14 cellular contexts compared by ENCODE assay signal in the genomic region with DNA sequence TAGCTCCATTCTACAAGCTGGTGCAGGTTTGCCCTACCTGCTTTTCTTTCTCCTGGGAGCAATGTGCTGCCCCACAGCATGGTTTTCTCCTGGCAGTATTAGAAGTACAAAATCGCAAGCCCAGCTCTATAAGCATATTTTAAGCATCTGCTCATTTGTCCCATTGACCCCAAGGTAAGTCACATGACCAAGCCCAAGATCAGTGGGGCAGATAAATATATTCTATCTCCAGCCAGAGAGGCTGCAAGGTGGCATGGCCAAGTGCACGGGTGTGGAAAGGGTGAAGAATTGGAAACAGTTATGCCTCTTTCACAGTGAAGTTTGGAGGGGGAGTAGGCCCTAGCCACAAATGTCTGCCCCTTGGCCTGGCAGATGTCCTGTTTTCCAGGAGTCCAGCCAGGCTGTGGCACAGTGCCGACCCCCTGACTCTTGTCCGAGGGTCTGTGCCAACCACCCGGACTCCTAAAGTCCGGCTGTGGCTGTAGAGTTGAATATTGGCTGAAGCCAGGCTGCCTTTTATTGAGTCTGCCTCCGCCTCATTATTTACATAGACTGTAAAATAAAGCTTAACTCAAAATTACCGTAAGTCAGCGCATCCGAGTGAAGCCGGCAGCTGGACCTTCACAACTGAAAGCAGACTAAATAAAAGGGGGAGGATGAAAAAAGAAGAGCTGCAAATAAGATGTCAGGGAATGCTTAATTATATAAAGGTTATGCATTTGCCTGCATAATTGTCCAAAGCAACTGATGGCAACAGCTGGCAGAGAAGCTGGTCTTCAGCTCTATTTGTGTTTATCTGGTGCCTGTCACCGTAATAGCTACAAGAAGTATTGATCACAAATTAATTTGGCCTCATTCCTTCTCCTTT.
A peak's percentile ranks its signal among the peaks of the same experiment; 100 is the strongest.
DNase-seq lines count a peak whose midpoint lies in the region; ATAC-seq and TF ChIP-seq lines count a peak whose summit lies in the region.
"Had no signal": no experiment of that assay in that cellular context is flagged by ENCODE, and none has a peak within 500 bp of the region (broad histone marks: within the 10 kb centered on the region; RNA-seq: fewer than 3 reads in every experiment).

No MANE protein-coding gene starts in this region.

- no peak overlapping the region for H2BK120ac ChIP-seq in neuronal stem cell (ENCODE audit: low read depth, low read length)

- H4K8ac ChIP-seq in neuronal stem cell (ENCODE audit: low read depth, low read length): no peak overlapping the region

- no peak overlapping the region for H2BK5ac ChIP-seq in neuronal stem cell (ENCODE audit: low read length)

- TF ChIP-seq CTCF in stomach (IDR thresholded peaks at IDR 0.05): no peak

- WGBS in stomach, 5 donors: 31 to 60% (median 44%) methylated on average over 12 of the region's 12 CpGs
- no CpG with 5 or more reads among the region's 12 CpGs for WGBS in neuronal stem cell (ENCODE audit: extremely low coverage in 2 of 2, insufficient read length in 2 of 2, insufficient replicate concordance in 1 of 2), 2 donors

- DNase-seq in COR-L47 (lab: John Stamatoyannopoulos, UW) (peak; percentile 56), NCI-H446 treated with DMSO at 0.1 percent for 48 hours (lab: John Stamatoyannopoulos, UW) (peak; percentile 35), cerebellum (ENCODE audit: low spot score) (peak; percentile 65), occipital lobe (lab: John Stamatoyannopoulos, UW) (peak; percentile 23), stomach (no peak), neuronal stem cell (ENCODE audit: low spot score) (no peak)
- DNase-seq in stimulated activated naive CD8-positive, alpha-beta T cell treated with anti-CD3 and anti-CD28 coated beads, Interleukin-15, amount 100 ng/mL, for 72 hours: no peak
- DNase-seq: activated CD4-positive, CD25-positive, alpha-beta regulatory T cell; activated naive CD4-positive, alpha-beta T cell treated with Interleukin-2 at 50 U/mL for 16 hours; DMS53; NCI-H187; stimulated activated CD4-positive, alpha-beta T cell treated with anti-CD3 and anti-CD28 coated beads, Interleukin-1b, Interleukin-23, amount 100 ng/mL, for 48 hours; SW 1271 had no signal

- H3K36me3 ChIP-seq in stomach (no peaks in the 10 kb centered on the region), neuronal stem cell (replicated peaks in 1 of 2; ENCODE audit: control insufficient read depth in 2 of 2, insufficient read depth in 2 of 2, low read length in 2 of 2) (no peaks in the 10 kb centered on the region)

- H3K27ac ChIP-seq in stomach (no peak overlapping the region), neuronal stem cell (replicated peaks; ENCODE audit: low read length) (no peak overlapping the region)

- H3K4me1 ChIP-seq in stomach (peaks cover 4 to 19% (median 10%) of the 10 kb centered on the region in 4 donors), neuronal stem cell (ENCODE audit: control insufficient read depth in 2 of 2, insufficient read depth in 1 of 2, low read depth in 1 of 2, low read length in 2 of 2) (peaks cover 12 to 13% of the 10 kb centered on the region in 2 donors)

- H3K18ac ChIP-seq in neuronal stem cell (ENCODE audit: low read length): no peak overlapping the region

- H3K9ac ChIP-seq in neuronal stem cell (ENCODE audit: low read depth, low read length, poor library complexity): no peak overlapping the region

- H3K27ac Mint-ChIP-seq in stimulated activated naive CD8-positive, alpha-beta T cell treated with anti-CD3 and anti-CD28 coated beads, Interleukin-15, amount 100 ng/mL, for 72 hours: no peak overlapping the region

- no peak overlapping the region for H4K91ac ChIP-seq in neuronal stem cell (ENCODE audit: low read depth, low read length, poor library complexity)

- H3K23ac ChIP-seq in neuronal stem cell (ENCODE audit: low read depth, low read length, poor library complexity): no peak overlapping the region

- no peaks in the 10 kb centered on the region for H3K79me1 ChIP-seq in neuronal stem cell (ENCODE audit: low read depth, low read length)

- no peak overlapping the region for H3K4me2 ChIP-seq in neuronal stem cell (ENCODE audit: insufficient read depth, low read length, poor library complexity, severe bottlenecking)

- no peak overlapping the region for H2BK12ac ChIP-seq in neuronal stem cell (ENCODE audit: low read length)

- H2AFZ ChIP-seq in neuronal stem cell (ENCODE audit: low read length): no peak overlapping the region

- H3K4ac ChIP-seq in neuronal stem cell (ENCODE audit: low read length): no peak overlapping the region

- intact Hi-C loops in stomach (cut with DNase I; ENCODE audit: low total_unique reads): loop anchor here (10.0 kb wide), 1 partner anchor 299 kb away; no protein-coding TSS in a partner anchor

- no peak for TF ChIP-seq POLR2A in stomach (IDR thresholded peaks at IDR 0.05)

- peaks cover 28% of the 10 kb centered on the region for H3K27me3 Mint-ChIP-seq in stimulated activated naive CD8-positive, alpha-beta T cell treated with anti-CD3 and anti-CD28 coated beads, Interleukin-15, amount 100 ng/mL, for 72 hours

- TF ChIP-seq EP300 in stomach (IDR thresholded peaks at IDR 0.05): no peak

- ATAC-seq in HG03095 (IDR thresholded peaks at IDR 0.05; ENCODE audit: unreplicated experiment): no peak
- ATAC-seq in stimulated activated naive CD8-positive, alpha-beta T cell treated with anti-CD3 and anti-CD28 coated beads, Interleukin-15, amount 100 ng/mL, for 72 hours: no peak

- H3K4me3 ChIP-seq in stomach (no peak overlapping the region), neuronal stem cell (ENCODE audit: low read length in 2 of 2) (no peak overlapping the region)

- H3K9me3 ChIP-seq in stomach: no peaks in the 10 kb centered on the region
- H3K9me3 ChIP-seq in neuronal stem cell (replicated peaks in 1 of 2; ENCODE audit: control insufficient read depth in 2 of 2, insufficient read depth in 1 of 2, low read depth in 1 of 2, low read length in 2 of 2): no peaks in the 10 kb centered on the region

- no peak overlapping the region for H2AK5ac ChIP-seq in neuronal stem cell (ENCODE audit: low read depth, low read length)

- no peak overlapping the region for H2BK15ac ChIP-seq in neuronal stem cell (ENCODE audit: low read length)

- H3K9me3 Mint-ChIP-seq in stimulated activated naive CD8-positive, alpha-beta T cell treated with anti-CD3 and anti-CD28 coated beads, Interleukin-15, amount 100 ng/mL, for 72 hours: no peaks in the 10 kb centered on the region

- H3K27me3 ChIP-seq in stomach: no peaks in the 10 kb centered on the region
- H3K27me3 ChIP-seq in neuronal stem cell (ENCODE audit: control insufficient read depth in 3 of 3, insufficient read depth in 3 of 3, low read depth in 1 of 3, low read length in 3 of 3): no peaks in the 10 kb centered on the region

- H3K14ac ChIP-seq in neuronal stem cell (ENCODE audit: low read length): no peak overlapping the region

- H3K4me3 Mint-ChIP-seq in stimulated activated naive CD8-positive, alpha-beta T cell treated with anti-CD3 and anti-CD28 coated beads, Interleukin-15, amount 100 ng/mL, for 72 hours: no peak overlapping the region

- no peaks in the 10 kb centered on the region for H3K4me1 Mint-ChIP-seq in stimulated activated naive CD8-positive, alpha-beta T cell treated with anti-CD3 and anti-CD28 coated beads, Interleukin-15, amount 100 ng/mL, for 72 hours

Comparison
In these comparisons a context has a peak if more than half of its experiments do, and no peak if none do; other contexts are left out.
1. DNase-seq: peak in COR-L47 (single experiment), NCI-H446 treated with DMSO at 0.1 percent for 48 hours (single experiment), cerebellum (single experiment) and occipital lobe (single experiment); none in stomach (single experiment), neuronal stem cell (single experiment) and stimulated activated naive CD8-positive, alpha-beta T cell treated with anti-CD3 and anti-CD28 coated beads, Interleukin-15, amount 100 ng/mL, for 72 hours (0 of 2).